ENCODE assay signal across 22 cellular contexts in the genomic region with DNA sequence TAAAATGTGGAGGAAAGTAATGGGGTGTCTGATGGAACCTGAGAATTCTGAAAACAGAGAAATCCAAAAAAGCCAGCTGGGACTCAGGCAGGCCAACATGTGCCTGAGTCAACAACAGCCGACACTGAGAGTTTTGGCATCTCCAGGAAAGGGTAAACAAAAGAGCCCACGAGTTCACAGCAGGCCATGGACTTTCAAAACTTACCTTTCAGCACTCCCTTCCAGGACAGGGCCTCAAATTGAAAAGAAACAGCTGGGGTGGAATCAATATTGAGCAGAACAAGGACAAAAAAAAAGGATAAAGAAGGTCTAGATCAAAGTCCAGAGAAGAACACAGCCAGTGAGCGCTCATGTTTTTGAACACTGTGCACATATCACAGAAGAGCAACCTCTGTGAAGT.
DNase-seq lines count a peak whose midpoint lies in the region; ATAC-seq, FAIRE-seq and TF ChIP-seq lines count a peak whose summit lies in the region.
"Had no signal": no experiment of that assay in that cellular context is flagged by ENCODE, and none has a peak within 500 bp of the region (broad histone marks: within the 10 kb centered on the region; RNA-seq: fewer than 3 reads in every experiment).

No MANE protein-coding gene starts in this region.

- SMC1A ChIA-PET in GM12878 (lab: Charles Lee; ENCODE audit: uncharacterized antibody, unreplicated experiment) = no interaction called here

- FAIRE-seq in GM12878 (lab: Jason Lieb, UNC) = no peak
- FAIRE-seq: A549, HTR-8/SVneo had no signal

- H4K20me1 ChIP-seq in GM12878 (ENCODE audit: control insufficient read depth, insufficient read depth) = no peaks in the 10 kb centered on the region
- H4K20me1 ChIP-seq: BLaER1 treated with 17β-estradiol and CSF1 and Interleukin-3, amounts not matched to agents 10 nM and 100 nM had no signal

- no peak overlapping the region for H3K27ac ChIP-seq in GM12878 (ENCODE audit: control insufficient read depth, insufficient read depth)
- no peak overlapping the region for H3K27ac ChIP-seq in prostate gland
- H3K27ac ChIP-seq: A549; BLaER1 treated with 17β-estradiol and CSF1 and Interleukin-3, amounts not matched to agents 10 nM and 100 nM; HL-60 had no signal

- no peak overlapping the region for H3K4me2 ChIP-seq in GM12878 (ENCODE audit: control insufficient read depth, insufficient read depth)
- H3K4me2 ChIP-seq: A549; BLaER1 treated with 17β-estradiol and CSF1 and Interleukin-3, amounts not matched to agents 10 nM and 100 nM had no signal

- no peak for TF ChIP-seq CTCF in GM12878 (IDR thresholded peaks at IDR 0.05 in 2 of 3, conservative IDR thresholded peaks at IDR 0.05 in 1 of 3; ENCODE audit: control insufficient read depth in 2 of 3, extremely low read depth in 1 of 3, insufficient read depth in 1 of 3, low read depth in 3 of 3, low read length in 3 of 3)
- TF ChIP-seq CTCF in prostate gland (IDR thresholded peaks at IDR 0.05) = no peak
- TF ChIP-seq CTCF in GM10248 (IDR thresholded peaks at IDR 0.05; ENCODE audit: control extremely low read depth, extremely low read depth, low read depth, missing control alignments) = no peak

- H3K4me1 ChIP-seq in GM12878 (ENCODE audit: control insufficient read depth, insufficient read depth, low read length) = no peaks in the 10 kb centered on the region
- no peaks in the 10 kb centered on the region for H3K4me1 ChIP-seq in prostate gland (replicated peaks)
- H3K4me1 ChIP-seq: A549; BLaER1 treated with 17β-estradiol and CSF1 and Interleukin-3, amounts not matched to agents 10 nM and 100 nM had no signal

- H3K36me3 ChIP-seq in GM12878 (ENCODE audit: control insufficient read depth in 2 of 2, insufficient read depth in 2 of 2, low read length in 1 of 2) (no peaks in the 10 kb centered on the region), prostate gland (no peaks in the 10 kb centered on the region)
- H3K36me3 ChIP-seq: BLaER1 treated with 17β-estradiol and CSF1 and Interleukin-3, amounts not matched to agents 10 nM and 100 nM had no signal

- RAD21 ChIA-PET in GM12878 (lab: Charles Lee; ENCODE audit: unreplicated experiment) = no interaction called here

- no peak overlapping the region for H3K9ac ChIP-seq in GM12878 (ENCODE audit: control insufficient read depth, insufficient read depth, low read length)
- H3K9ac ChIP-seq: BLaER1 treated with 17β-estradiol and CSF1 and Interleukin-3, amounts not matched to agents 10 nM and 100 nM had no signal

- TF ChIP-seq POLR2A in GM12878 (IDR thresholded peaks at IDR 0.05; ENCODE audit: low read depth, low read length) (no peak), prostate gland (IDR thresholded peaks at IDR 0.05) (no peak)

- POLR2A ChIA-PET in GM12878 (lab: Charles Lee) (no interaction called here), GM10248 (lab: Yijun Ruan, JAX) (no interaction called here)

- intact Hi-C loops in Right ventricle myocardium superior (cut with DNase I) = no loop called here
- intact Hi-C loops in left cardiac atrium (cut with DNase I) = no loop called here
- intact Hi-C loops in GM12878 (cut with micrococcal nuclease; ENCODE audit: unreplicated experiment) = no loop called here
- intact Hi-C loops in prostate gland (cut with DNase I) = no loop called here

- in situ Hi-C loops in GM12878 (cut with MboI) = no loop called here

- no peaks in the 10 kb centered on the region for H3K27me3 ChIP-seq in GM12878 (replicated peaks in 1 of 2; ENCODE audit: control insufficient read depth in 2 of 2, insufficient read depth in 2 of 2, low read length in 1 of 2)
- H3K27me3 ChIP-seq in prostate gland (replicated peaks; ENCODE audit: insufficient read depth) = no peaks in the 10 kb centered on the region
- H3K27me3 ChIP-seq: BLaER1 treated with 17β-estradiol and CSF1 and Interleukin-3, amounts not matched to agents 10 nM and 100 nM had no signal

- CTCF ChIA-PET in GM12878 (lab: Yijun Ruan, JAX) = interaction anchor here (1.1 kb wide), 1 partner anchor 698 kb away, joined by 3 read pairs; no protein-coding TSS in a partner anchor
- CTCF ChIA-PET in GM10248 (lab: Yijun Ruan, JAX) = no interaction called here

- H3K4me3 ChIP-seq in GM12878 = no peak overlapping the region
- no peak overlapping the region for H3K4me3 ChIP-seq in prostate gland
- H3K4me3 ChIP-seq: A549; BLaER1 treated with 17β-estradiol and CSF1 and Interleukin-3, amounts not matched to agents 10 nM and 100 nM had no signal

- H3K9me3 ChIP-seq in GM12878 (replicated peaks; ENCODE audit: control insufficient read depth, insufficient read depth, low read length) (no peaks in the 10 kb centered on the region), prostate gland (no peaks in the 10 kb centered on the region)
- H3K9me3 ChIP-seq: A549 had no signal

- no peak overlapping the region for H2AFZ ChIP-seq in GM12878 (ENCODE audit: control insufficient read depth, low read depth, low read length)

- no peak for TF ChIP-seq RAD21 in GM12878 (IDR thresholded peaks at IDR 0.05; ENCODE audit: insufficient read depth, low read depth, low read length)

- TF ChIP-seq EP300 in GM12878 (IDR thresholded peaks at IDR 0.05; ENCODE audit: borderline replicate concordance in 1 of 2, control insufficient read depth in 1 of 2, low read depth in 2 of 2, low read length in 2 of 2) = no peak

- H3K79me2 ChIP-seq in GM12878 (ENCODE audit: control insufficient read depth, insufficient read depth, low read length) = no peaks in the 10 kb centered on the region

- DNase-seq in Right ventricle myocardium superior = no peak
- no peak for DNase-seq in left cardiac atrium
- no peak for DNase-seq in GM12878 (ENCODE audit: low read depth, low spot score)
- DNase-seq in left kidney (ENCODE audit: low read depth, low spot score) = peak; percentile 35
- peak; percentile 5 for DNase-seq in prostate gland (ENCODE audit: low spot score)
- DNase-seq in COR-L47 (lab: John Stamatoyannopoulos, UW) = no peak
- no peak for DNase-seq in GM10248 (ENCODE audit: extremely low spot score)
- DNase-seq: DMS 273 treated with DMSO at 0.1 percent for 48 hours, EL, MV-4-11, NCI-H1417, NCI-H2029, NCI-H2171 treated with DMSO at 0.1 percent for 48 hours, NCI-H510A, NCI-H82 had no signal

- ATAC-seq in Right ventricle myocardium superior (ENCODE audit: poor library complexity) = peak; percentile 41
- no peak for ATAC-seq in left cardiac atrium
- no peak for ATAC-seq in GM12878
- ATAC-seq in GM18870 (IDR thresholded peaks at IDR 0.05; ENCODE audit: unreplicated experiment) = no peak
- ATAC-seq: A549, HCT116, Panc1 had no signal

- WGBS in GM12878 (ENCODE audit: insufficient coverage, insufficient replicate concordance, low lambda C conversion rate, missing lambda C conversion rate) = 5% methylated on average over 3 of the region's 3 CpGs
- WGBS in prostate gland = 36% methylated on average over 3 of the region's 3 CpGs

- BruUV-seq in GM12878 (replicated peaks; lab: Mats Ljungman, UMichigan) = no TSS peak

TF ChIP-seq in GM12878, 131 proteins besides CTCF, POLR2A, EP300 and RAD21:
- TF ChIP-seq, protein P1, sequence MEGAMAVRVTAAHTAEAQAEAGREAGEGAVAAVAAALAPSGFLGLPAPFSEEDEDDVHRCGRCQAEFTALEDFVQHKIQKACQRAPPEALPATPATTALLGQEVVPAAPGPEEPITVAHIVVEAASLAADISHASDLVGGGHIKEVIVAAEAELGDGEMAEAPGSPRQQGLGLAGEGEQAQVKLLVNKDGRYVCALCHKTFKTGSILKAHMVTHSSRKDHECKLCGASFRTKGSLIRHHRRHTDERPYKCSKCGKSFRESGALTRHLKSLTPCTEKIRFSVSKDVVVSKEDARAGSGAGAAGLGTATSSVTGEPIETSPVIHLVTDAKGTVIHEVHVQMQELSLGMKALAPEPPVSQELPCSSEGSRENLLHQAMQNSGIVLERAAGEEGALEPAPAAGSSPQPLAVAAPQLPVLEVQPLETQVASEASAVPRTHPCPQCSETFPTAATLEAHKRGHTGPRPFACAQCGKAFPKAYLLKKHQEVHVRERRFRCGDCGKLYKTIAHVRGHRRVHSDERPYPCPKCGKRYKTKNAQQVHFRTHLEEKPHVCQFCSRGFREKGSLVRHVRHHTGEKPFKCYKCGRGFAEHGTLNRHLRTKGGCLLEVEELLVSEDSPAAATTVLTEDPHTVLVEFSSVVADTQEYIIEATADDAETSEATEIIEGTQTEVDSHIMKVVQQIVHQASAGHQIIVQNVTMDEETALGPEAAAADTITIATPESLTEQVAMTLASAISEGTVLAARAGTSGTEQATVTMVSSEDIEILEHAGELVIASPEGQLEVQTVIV (IDR thresholded peaks at IDR 0.05; ENCODE audit: borderline replicate concordance, partially characterized antibody) = no peak
- TF ChIP-seq, protein P2, sequence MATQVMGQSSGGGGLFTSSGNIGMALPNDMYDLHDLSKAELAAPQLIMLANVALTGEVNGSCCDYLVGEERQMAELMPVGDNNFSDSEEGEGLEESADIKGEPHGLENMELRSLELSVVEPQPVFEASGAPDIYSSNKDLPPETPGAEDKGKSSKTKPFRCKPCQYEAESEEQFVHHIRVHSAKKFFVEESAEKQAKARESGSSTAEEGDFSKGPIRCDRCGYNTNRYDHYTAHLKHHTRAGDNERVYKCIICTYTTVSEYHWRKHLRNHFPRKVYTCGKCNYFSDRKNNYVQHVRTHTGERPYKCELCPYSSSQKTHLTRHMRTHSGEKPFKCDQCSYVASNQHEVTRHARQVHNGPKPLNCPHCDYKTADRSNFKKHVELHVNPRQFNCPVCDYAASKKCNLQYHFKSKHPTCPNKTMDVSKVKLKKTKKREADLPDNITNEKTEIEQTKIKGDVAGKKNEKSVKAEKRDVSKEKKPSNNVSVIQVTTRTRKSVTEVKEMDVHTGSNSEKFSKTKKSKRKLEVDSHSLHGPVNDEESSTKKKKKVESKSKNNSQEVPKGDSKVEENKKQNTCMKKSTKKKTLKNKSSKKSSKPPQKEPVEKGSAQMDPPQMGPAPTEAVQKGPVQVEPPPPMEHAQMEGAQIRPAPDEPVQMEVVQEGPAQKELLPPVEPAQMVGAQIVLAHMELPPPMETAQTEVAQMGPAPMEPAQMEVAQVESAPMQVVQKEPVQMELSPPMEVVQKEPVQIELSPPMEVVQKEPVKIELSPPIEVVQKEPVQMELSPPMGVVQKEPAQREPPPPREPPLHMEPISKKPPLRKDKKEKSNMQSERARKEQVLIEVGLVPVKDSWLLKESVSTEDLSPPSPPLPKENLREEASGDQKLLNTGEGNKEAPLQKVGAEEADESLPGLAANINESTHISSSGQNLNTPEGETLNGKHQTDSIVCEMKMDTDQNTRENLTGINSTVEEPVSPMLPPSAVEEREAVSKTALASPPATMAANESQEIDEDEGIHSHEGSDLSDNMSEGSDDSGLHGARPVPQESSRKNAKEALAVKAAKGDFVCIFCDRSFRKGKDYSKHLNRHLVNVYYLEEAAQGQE (IDR thresholded peaks at IDR 0.05; ENCODE audit: low read depth, low read length) = 0 out of 2 replicates have a peak, but pooled peaks have one; percentile 31
- TF ChIP-seq BACH1 (IDR thresholded peaks at IDR 0.05; ENCODE audit: borderline replicate concordance) (no peak), MYC (IDR thresholded peaks at IDR 0.05; ENCODE audit: insufficient read depth, insufficient read length, insufficient replicate concordance, low read length, severe bottlenecking) (no peak)

Comparison
In these comparisons a context has a peak if more than half of its experiments do, and no peak if none do; other contexts are left out.
1. DNase-seq: peak in left kidney (single experiment) and prostate gland (single experiment); none in Right ventricle myocardium superior (single experiment), left cardiac atrium (single experiment), GM12878 (single experiment), COR-L47 (single experiment) and GM10248 (single experiment).